Comparison of ENCODE assay signal across 8 cellular contexts in genomic region chr5:43120720-43121564, GRCh38. TPM values are rescaled to one million over a fixed set of nuclear protein-coding genes. Genes with fewer than 3 reads are reported as not detected.
DNase-seq lines count a peak whose midpoint lies in the region; ATAC-seq and TF ChIP-seq lines count a peak whose summit lies in the region.

Gene ZNF131, plus strand, starts transcription at chr5:43120914. Its CDS starts 1,140 bp downstream, at chr5:43122054.

- H3K27ac Mint-ChIP-seq in activated T-cell treated with anti-CD3 and anti-CD28 coated beads, Interleukin-2, amount 50 U/mL, for 24 hours = peak within 1 kb of the TSS; percentile 97

- H4K20me1 ChIP-seq in PC-9 (ENCODE audit: insufficient read depth) = no peaks in the 10 kb centered on the region

- peaks cover 38% of the 10 kb centered on the region for H3K4me1 Mint-ChIP-seq in activated T-cell treated with anti-CD3 and anti-CD28 coated beads, Interleukin-2, amount 50 U/mL, for 24 hours (ENCODE audit: low read depth)

- WGBS in esophagus, 2 donors = 1% methylated on average over 81 to 83 of the region's 83 CpGs

- peak within 1 kb of the TSS; percentile 91 for H3K27ac ChIP-seq in PC-9
- H3K27ac ChIP-seq in esophagus (ENCODE audit: low read depth in 2 of 2, low read length in 1 of 2) = peak within 1 kb of the TSS; percentile 96 to 99
- H3K27ac ChIP-seq in muscle layer of colon (ENCODE audit: low read depth, low read length) = peak within 1 kb of the TSS; percentile 99

- CTCF ChIA-PET in PC-9 (lab: Charles Lee) = interaction anchor here (0.6 to 2.5 kb wide), 12 partner anchors 13 to 1295 kb away, joined by 3 to 21 read pairs (median 4); partner anchors contain the start of genes NNT and TMEM267

- peaks cover 47% of the 10 kb centered on the region for H3K79me2 ChIP-seq in PC-9 (ENCODE audit: low read depth)

- TSS peak; percentile 89 for BruUV-seq in PC-9 (replicated peaks; lab: Mats Ljungman, UMichigan)

- peak within 1 kb of the TSS; percentile 59 for H3K9ac ChIP-seq in muscle layer of colon (ENCODE audit: low read length)

- H3K27me3 ChIP-seq in PC-9 (ENCODE audit: insufficient read depth, low read depth) = no peaks in the 10 kb centered on the region
- H3K27me3 ChIP-seq in esophagus (ENCODE audit: control insufficient read depth in 1 of 2, insufficient read depth in 2 of 2, low read length in 2 of 2) = no peaks in the 10 kb centered on the region
- H3K27me3 ChIP-seq in muscle layer of colon (ENCODE audit: control insufficient read depth in 1 of 2, insufficient read depth in 2 of 2, low read length in 2 of 2) = no peaks in the 10 kb centered on the region

- H3K4me1 ChIP-seq in PC-9 (replicated peaks; ENCODE audit: insufficient read depth) (peaks cover 31% of the 10 kb centered on the region), esophagus (ENCODE audit: control insufficient read depth in 2 of 2, insufficient read depth in 2 of 2, low read length in 1 of 2) (peaks cover 0 to 2% of the 10 kb centered on the region in 2 donors), muscle layer of colon (ENCODE audit: insufficient read depth, low read length) (peaks cover 24% of the 10 kb centered on the region)

- peaks cover 45% of the 10 kb centered on the region for H3K36me3 Mint-ChIP-seq in activated T-cell treated with anti-CD3 and anti-CD28 coated beads, Interleukin-2, amount 50 U/mL, for 24 hours (ENCODE audit: low read depth)

- no peaks in the 10 kb centered on the region for H3K9me3 Mint-ChIP-seq in activated T-cell treated with anti-CD3 and anti-CD28 coated beads, Interleukin-2, amount 50 U/mL, for 24 hours

- peak; percentile 93 for ATAC-seq in GM21619 (IDR thresholded peaks at IDR 0.05; ENCODE audit: unreplicated experiment)

- peaks cover 11% of the 10 kb centered on the region for H3F3A ChIP-seq in PC-9 (ENCODE audit: insufficient read depth, low read depth)

- peak; percentile 97 for DNase-seq in DMS153 (lab: John Stamatoyannopoulos, UW)
- DNase-seq in Jurkat, Clone E6-1 (ENCODE audit: low read depth, low spot score) = peak; percentile 95
- peak; percentile 95 to 100 for DNase-seq in PC-9
- peak; percentile 99 for DNase-seq in activated T-cell treated with anti-CD3 and anti-CD28 coated beads, Interleukin-2, amount 50 U/mL, for 24 hours
- DNase-seq in stimulated activated CD8-positive, alpha-beta memory T cell treated with anti-CD3 and anti-CD28 coated beads, Interleukin-7, amount 100 ng/mL, for 24 hours (ENCODE audit: low read depth) = peak; percentile 94

- peak within 1 kb of the TSS; percentile 98 for H3K4me3 Mint-ChIP-seq in activated T-cell treated with anti-CD3 and anti-CD28 coated beads, Interleukin-2, amount 50 U/mL, for 24 hours

- no peaks in the 10 kb centered on the region for H3K9me3 ChIP-seq in PC-9 (ENCODE audit: insufficient read depth, low read depth)
- no peaks in the 10 kb centered on the region for H3K9me3 ChIP-seq in esophagus (ENCODE audit: control insufficient read depth in 2 of 2, insufficient read depth in 1 of 2, low read depth in 1 of 2, low read length in 1 of 2)
- H3K9me3 ChIP-seq in muscle layer of colon (ENCODE audit: low read length) = no peaks in the 10 kb centered on the region

- POLR2A ChIA-PET in PC-9 (lab: Charles Lee; ENCODE audit: unreplicated experiment) = interaction anchor here (0.5 to 1.6 kb wide), 19 partner anchors 10 to 1371 kb away, joined by 3 to 51 read pairs (median 6); partner anchors contain the start of genes C5orf34, HMGCS1, NIM1K and TMEM267

- H3K36me3 ChIP-seq in PC-9 (ENCODE audit: low read depth) (peaks cover 30% of the 10 kb centered on the region), esophagus (ENCODE audit: control insufficient read depth in 2 of 2, insufficient read depth in 2 of 2, low read length in 1 of 2) (peaks cover 0 to 3% of the 10 kb centered on the region in 2 donors), muscle layer of colon (ENCODE audit: insufficient read depth, low read length) (peaks cover 9% of the 10 kb centered on the region)

- H3K4me2 ChIP-seq in PC-9 = peak within 1 kb of the TSS; percentile 90

- intact Hi-C loops in PC-9 (cut with micrococcal nuclease; ENCODE audit: unreplicated experiment) = loop anchor here (1.0 to 10.0 kb wide), 12 partner anchors 54 to 1216 kb away; partner anchors contain the start of genes C5orf34, HMGCS1, PAIP1 and RIMOC1

- peak within 1 kb of the TSS; percentile 90 for H3K4me3 ChIP-seq in Jurkat, Clone E6-1 (ENCODE audit: low read length)
- peak within 1 kb of the TSS; percentile 73 for H3K4me3 ChIP-seq in PC-9
- peak within 1 kb of the TSS; percentile 71 to 73 for H3K4me3 ChIP-seq in esophagus (ENCODE audit: low read depth in 1 of 2, low read length in 2 of 2)
- H3K4me3 ChIP-seq in muscle layer of colon (ENCODE audit: low read depth in 1 of 2, low read length in 2 of 2) = peak within 1 kb of the TSS; percentile 75 to 95

- no peaks in the 10 kb centered on the region for H3K27me3 Mint-ChIP-seq in activated T-cell treated with anti-CD3 and anti-CD28 coated beads, Interleukin-2, amount 50 U/mL, for 24 hours

- H2AFZ ChIP-seq in PC-9 = peak within 1 kb of the TSS; percentile 94

- TF ChIP-seq CTCF in PC-9 (conservative IDR thresholded peaks at IDR 0.05) = no peak

- H3K9me2 ChIP-seq in PC-9 (ENCODE audit: insufficient read depth) = no peaks in the 10 kb centered on the region

RNA-seq across cellular contexts. Expression of gene ZNF131, which starts in this region (rescaled TPM):
- 50.6 TPM for polyA plus RNA-seq in Jurkat, Clone E6-1 (2012; ENCODE audit: insufficient read depth, insufficient read length)
- total RNA-seq in PC-9 (2021) = 79.5 and 82.4 TPM in 2 replicates
- polyA plus RNA-seq in esophagus = 10 to 100 TPM; 15.5 to 34.4 TPM

Comparison
In these comparisons a context has a peak if more than half of its experiments do, and no peak if none do; other contexts are left out.
1. Peak in every context shown above with its lines: DNase-seq, ATAC-seq, H3K4me3 ChIP-seq and H3K27ac ChIP-seq.